1 cellular context compared by ENCODE assay signal in genomic region chr11:19073454-19074415, GRCh38.
TF ChIP-seq lines count a peak whose summit lies in the region.

No MANE protein-coding gene starts in this region.

TF ChIP-seq in K562, 482 proteins besides CTCF, POLR2A, EP300 and RAD21 (continued from another document):
- TF ChIP-seq PRDM10 (IDR thresholded peaks at IDR 0.05; ENCODE audit: partially characterized antibody), result no peak
- TF ChIP-seq ARNT (IDR thresholded peaks at IDR 0.05), result no peak
